In the genomic region with DNA sequence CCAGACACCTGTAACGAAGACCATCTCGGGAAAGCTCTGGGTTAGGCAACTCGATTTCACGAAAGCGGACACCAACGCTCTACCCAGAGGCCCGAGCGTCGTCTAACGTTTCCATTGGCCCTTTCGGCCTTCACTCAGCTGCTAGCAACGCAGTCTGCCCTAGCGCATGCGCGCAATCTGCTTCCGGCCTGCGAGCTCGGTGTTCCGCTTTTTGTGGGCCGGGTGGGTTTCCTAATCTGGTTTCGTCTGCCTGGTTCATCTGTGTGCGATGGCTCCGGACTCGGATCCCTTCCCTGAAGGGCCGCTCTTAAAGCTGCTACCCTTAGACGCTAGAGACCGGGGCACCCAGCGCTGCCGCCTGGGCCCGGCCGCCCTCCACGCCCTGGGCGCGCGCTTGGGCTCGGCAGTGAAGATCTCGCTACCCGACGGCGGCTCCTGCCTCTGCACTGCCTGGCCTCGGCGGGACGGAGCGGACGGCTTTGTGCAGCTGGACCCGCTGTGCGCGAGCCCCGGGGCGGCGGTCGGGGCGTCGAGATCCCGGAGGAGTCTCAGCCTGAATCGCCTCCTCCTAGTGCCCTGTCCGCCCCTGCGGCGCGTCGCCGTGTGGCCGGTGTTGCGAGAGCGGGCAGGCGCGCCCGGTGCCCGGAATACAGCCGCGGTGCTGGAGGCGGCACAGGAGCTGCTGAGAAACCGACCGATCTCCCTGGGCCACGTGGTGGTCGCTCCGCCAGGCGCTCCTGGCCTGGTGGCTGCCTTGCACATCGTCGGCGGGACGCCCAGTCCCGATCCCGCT, we compare ENCODE assay signal across 8 cellular contexts. TPM values are rescaled to one million over a fixed set of nuclear protein-coding genes. Genes with fewer than 3 reads are reported as not detected.
DNase-seq lines count a peak whose midpoint lies in the region; ATAC-seq and TF ChIP-seq lines count a peak whose summit lies in the region.

No MANE protein-coding gene starts in this region.

- H3K79me2 ChIP-seq in Loucy (ENCODE audit: insufficient read depth, low read length) = peaks cover 58% of the 10 kb centered on the region

- H3K4me3 ChIP-seq in H7 (ENCODE audit: insufficient read depth, low read depth, low read length) (peak overlapping the region; percentile 98), Loucy (ENCODE audit: low read length, poor library complexity, severe bottlenecking) (peak overlapping the region; percentile 91), RWPE2 (ENCODE audit: severe bottlenecking) (peak overlapping the region; percentile 89), fibroblast of the aortic adventitia (ENCODE audit: low read depth, low read length) (peak overlapping the region; percentile 66)

- H2AFZ ChIP-seq in Loucy (ENCODE audit: low read length) = peak overlapping the region; percentile 98

- TF ChIP-seq CTCF in Loucy (conservative IDR thresholded peaks at IDR 0.05; ENCODE audit: low read length) = no peak
- TF ChIP-seq CTCF in RWPE2 (IDR thresholded peaks at IDR 0.05; ENCODE audit: poor library complexity, severe bottlenecking) = peak; percentile 9
- no peak for TF ChIP-seq CTCF in fibroblast of the aortic adventitia (IDR thresholded peaks at IDR 0.05; ENCODE audit: insufficient read depth, low read length)

- peak overlapping the region; percentile 66 for H3K27ac ChIP-seq in RWPE2 (ENCODE audit: poor library complexity, severe bottlenecking)

- H3K36me3 ChIP-seq in H7 (replicated peaks; ENCODE audit: control insufficient read depth, insufficient read depth, low read length) = peaks cover 10% of the 10 kb centered on the region
- peaks cover 7% of the 10 kb centered on the region; the same call in 1 of the 2 replicates for H3K36me3 ChIP-seq in Loucy (ENCODE audit: insufficient read depth, low read length)
- H3K36me3 ChIP-seq in RWPE2 (ENCODE audit: low read depth) = peaks cover 35% of the 10 kb centered on the region

- no peaks in the 10 kb centered on the region for H3K9me3 Mint-ChIP-seq in natural killer cell treated with Interleukin-12 subunit alpha and Interleukin-12 subunit beta and Interleukin-15 and Interleukin-18, amount 100 ng/mL, for 72 hours

- H3K4me1 ChIP-seq in Loucy (ENCODE audit: insufficient read depth, low read length, poor library complexity, severe bottlenecking) = peaks cover 27% of the 10 kb centered on the region
- H3K4me1 ChIP-seq in RWPE2 (ENCODE audit: insufficient read depth, poor library complexity, severe bottlenecking) = peaks cover 7% of the 10 kb centered on the region

- H3K27me3 ChIP-seq in H7 (ENCODE audit: control insufficient read depth, insufficient read depth, low read length) (no peaks in the 10 kb centered on the region; the same call in 1 of the 2 replicates), Loucy (ENCODE audit: insufficient read depth, low read length, poor library complexity, severe bottlenecking) (no peaks in the 10 kb centered on the region), RWPE2 (ENCODE audit: insufficient read depth, poor library complexity, severe bottlenecking) (no peaks in the 10 kb centered on the region)

- peak overlapping the region; percentile 96 for H3K4me3 Mint-ChIP-seq in natural killer cell treated with Interleukin-12 subunit alpha and Interleukin-12 subunit beta and Interleukin-15 and Interleukin-18, amount 100 ng/mL, for 72 hours

- peak; percentile 90 for ATAC-seq in RWPE2 (ENCODE audit: low read depth)
- peak; percentile 96 for ATAC-seq in natural killer cell treated with Interleukin-12 subunit alpha and Interleukin-12 subunit beta and Interleukin-15 and Interleukin-18, amount 100 ng/mL, for 72 hours

- DNase-seq in ELR (ENCODE audit: low read depth) (peak; percentile 99), H7 (peak; percentile 93), RWPE2 (ENCODE audit: low spot score) (peak; percentile 99), fibroblast of the aortic adventitia (ENCODE audit: low read depth) (peak; percentile 100)
- peak; percentile 96 for DNase-seq in activated effector memory CD4-positive, alpha-beta T cell treated with Interleukin-2 at 50 U/mL for 16 hours
- DNase-seq in natural killer cell treated with Interleukin-12 subunit alpha and Interleukin-12 subunit beta and Interleukin-15 and Interleukin-18, amount 100 ng/mL, for 72 hours (ENCODE audit: low spot score) = peak; percentile 97
- peak; percentile 95 for DNase-seq in stimulated activated naive CD4-positive, alpha-beta T cell treated with Interleukin-2 at 50 U/mL for 16 hours (lab: John Stamatoyannopoulos, UW)

- no peaks in the 10 kb centered on the region for H3F3A ChIP-seq in Loucy (ENCODE audit: low read depth)

- peak overlapping the region; percentile 89 for H3K4me2 ChIP-seq in Loucy (ENCODE audit: low read depth, low read length, poor library complexity, severe bottlenecking)

- H3K27ac Mint-ChIP-seq in natural killer cell treated with Interleukin-12 subunit alpha and Interleukin-12 subunit beta and Interleukin-15 and Interleukin-18, amount 100 ng/mL, for 72 hours = peak overlapping the region; percentile 84 to 96

- H3K9me3 ChIP-seq in Loucy (ENCODE audit: insufficient read depth, low read depth, low read length) (no peaks in the 10 kb centered on the region), RWPE2 (ENCODE audit: severe bottlenecking) (no peaks in the 10 kb centered on the region)

- H3K27me3 Mint-ChIP-seq in natural killer cell treated with Interleukin-12 subunit alpha and Interleukin-12 subunit beta and Interleukin-15 and Interleukin-18, amount 100 ng/mL, for 72 hours = peaks cover 0 to 4% of the 10 kb centered on the region in 2 donors

- H4K20me1 ChIP-seq in Loucy (ENCODE audit: insufficient read depth, low read length, poor library complexity, severe bottlenecking) = peaks cover 40% of the 10 kb centered on the region

- peaks cover 17% of the 10 kb centered on the region for H3K36me3 Mint-ChIP-seq in natural killer cell treated with Interleukin-12 subunit alpha and Interleukin-12 subunit beta and Interleukin-15 and Interleukin-18, amount 100 ng/mL, for 72 hours

- H3K9ac ChIP-seq in Loucy (ENCODE audit: low read depth, low read length, poor library complexity, severe bottlenecking) = peak overlapping the region; percentile 87

- no peaks in the 10 kb centered on the region for H3K9me2 ChIP-seq in Loucy (replicated peaks; ENCODE audit: low read depth, low read length)

- H3K4me1 Mint-ChIP-seq in natural killer cell treated with Interleukin-12 subunit alpha and Interleukin-12 subunit beta and Interleukin-15 and Interleukin-18, amount 100 ng/mL, for 72 hours (ENCODE audit: low read depth in 2 of 2) = peaks cover 24 to 32% of the 10 kb centered on the region in 2 donors

RNA-seq across cellular contexts. Expression of gene GATM, which starts 24.0 kb away (rescaled TPM):
- 23.8 and 37.6 TPM in 2 replicates for total RNA-seq in H7 (2014; rRNA removed; shearing (Covaris generic))
- total RNA-seq in fibroblast of the aortic adventitia (ENCODE audit: low replicate concordance) = 0.18 and 0.57 TPM in 2 replicates
- total RNA-seq in natural killer cell treated with Interleukin-12 subunit alpha and Interleukin-12 subunit beta and Interleukin-15 and Interleukin-18, amount 100 ng/mL, for 72 hours = 1 to 10 TPM; 1.4 to 1.6 TPM

Comparison
In these comparisons a context has a peak if more than half of its experiments do, and no peak if none do; other contexts are left out.
1. Peak in every context shown above with its lines: DNase-seq, ATAC-seq, H3K4me3 ChIP-seq and H3K27ac ChIP-seq.